In genomic region chr22:24156146-24156914, GRCh38 we compare ENCODE assay signal across 8 cellular contexts. TPM values are rescaled to one million over a fixed set of nuclear protein-coding genes. Genes with fewer than 3 reads are reported as not detected.
DNase-seq lines count a peak whose midpoint lies in the region; ATAC-seq and TF ChIP-seq lines count a peak whose summit lies in the region.

No MANE protein-coding gene starts in this region.

- no peaks in the 10 kb centered on the region for H3K9me3 Mint-ChIP-seq in T-helper 2 cell treated with Interferon-gamma antibody and Interleukin-4, amounts not matched to agents 5 μg/mL and 100 μg/mL, for 36 hours
- peaks cover 0 to 3% (median 0%) of the 10 kb centered on the region in 6 donors for H3K9me3 Mint-ChIP-seq in immature natural killer cell

- peak; percentile 44 for ATAC-seq in HG03280 (IDR thresholded peaks at IDR 0.05; ENCODE audit: unreplicated experiment)
- no peak for ATAC-seq in HG03469 (IDR thresholded peaks at IDR 0.05; ENCODE audit: unreplicated experiment)

- peak; percentile 26 for DNase-seq in NCI-H2171 treated with DMSO at 0.1 percent for 48 hours (lab: John Stamatoyannopoulos, UW)
- DNase-seq in NCI-H2171 (lab: John Stamatoyannopoulos, UW): no peak
- DNase-seq in T-helper 2 cell treated with Interferon-gamma antibody and Interleukin-4, amounts not matched to agents 5 μg/mL and 100 μg/mL, for 36 hours (ENCODE audit: low spot score): peak; percentile 75
- peak; percentile 48 for DNase-seq in astrocyte of the spinal cord (ENCODE audit: low read depth, low spot score)
- peak; percentile 76 to 79 (median 78) for DNase-seq in immature natural killer cell
- peak; percentile 32 to 59 (median 43) for DNase-seq in stimulated activated CD4-positive, alpha-beta T cell treated with anti-CD3 and anti-CD28 coated beads, Interleukin-1b, Interleukin-23, amount 100 ng/mL, for 24 hours (ENCODE audit: low read depth in 4 of 4, low spot score in 1 of 4)

- H3K27ac Mint-ChIP-seq in T-helper 2 cell treated with Interferon-gamma antibody and Interleukin-4, amounts not matched to agents 5 μg/mL and 100 μg/mL, for 36 hours: peak overlapping the region; percentile 92
- peak overlapping the region; percentile 88 to 95 (median 90) for H3K27ac Mint-ChIP-seq in immature natural killer cell

- TF ChIP-seq CTCF in astrocyte of the spinal cord (IDR thresholded peaks at IDR 0.05; ENCODE audit: low read depth, low read length): no peak

- peaks cover 10% of the 10 kb centered on the region for H3K36me3 Mint-ChIP-seq in T-helper 2 cell treated with Interferon-gamma antibody and Interleukin-4, amounts not matched to agents 5 μg/mL and 100 μg/mL, for 36 hours (ENCODE audit: low read depth)
- no peaks in the 10 kb centered on the region for H3K36me3 Mint-ChIP-seq in immature natural killer cell

- no peaks in the 10 kb centered on the region for H3K27me3 Mint-ChIP-seq in T-helper 2 cell treated with Interferon-gamma antibody and Interleukin-4, amounts not matched to agents 5 μg/mL and 100 μg/mL, for 36 hours (ENCODE audit: low read depth)
- peaks cover 5 to 14% (median 8%) of the 10 kb centered on the region in 3 donors for H3K27me3 Mint-ChIP-seq in immature natural killer cell (ENCODE audit: low read depth in 3 of 3)

- peak overlapping the region; percentile 59 for H3K4me3 ChIP-seq in astrocyte of the spinal cord (ENCODE audit: low read depth, low read length)

- in situ Hi-C loops in astrocyte of the spinal cord (cut with HindIII; ENCODE audit: low sequenced_read_pairs): no loop called here

- H3K4me3 Mint-ChIP-seq in T-helper 2 cell treated with Interferon-gamma antibody and Interleukin-4, amounts not matched to agents 5 μg/mL and 100 μg/mL, for 36 hours: peak overlapping the region; percentile 95
- peak overlapping the region; percentile 91 to 96 (median 95) for H3K4me3 Mint-ChIP-seq in immature natural killer cell

- H3K4me1 Mint-ChIP-seq in T-helper 2 cell treated with Interferon-gamma antibody and Interleukin-4, amounts not matched to agents 5 μg/mL and 100 μg/mL, for 36 hours (ENCODE audit: low read depth): peaks cover 52% of the 10 kb centered on the region
- H3K4me1 Mint-ChIP-seq in immature natural killer cell: peaks cover 79 to 80% of the 10 kb centered on the region in 2 donors

RNA-seq across cellular contexts. Expression of gene SUSD2, which starts 25.0 kb away (rescaled TPM):
- polyA plus RNA-seq in immature natural killer cell: under 1 TPM in 2 of 3 donors, not detected in 1; 0.07 to 0.14 TPM
